Comparison of ENCODE assay signal across 20 cellular contexts in genomic region chr19:46650445-46650844, GRCh38. TPM values are rescaled to one million over a fixed set of nuclear protein-coding genes. Genes with fewer than 3 reads are reported as not detected.
A peak's percentile ranks its signal among the peaks of the same experiment; 100 is the strongest.
DNase-seq lines count a peak whose midpoint lies in the region; ATAC-seq, FAIRE-seq and TF ChIP-seq lines count a peak whose summit lies in the region.
"Had no signal": no experiment of that assay in that cellular context is flagged by ENCODE, and none has a peak within 500 bp of the region (broad histone marks: within the 10 kb centered on the region; RNA-seq: fewer than 3 reads in every experiment).

No MANE protein-coding gene starts in this region.

- H3K36me3 ChIP-seq in ascending aorta = peaks cover 26 to 34% of the 10 kb centered on the region in 2 donors

- peak overlapping the region; percentile 17 for H3K4me3 Mint-ChIP-seq in activated naive CD8-positive, alpha-beta T cell
- H3K4me3 Mint-ChIP-seq in activated naive CD8-positive, alpha-beta T cell treated with anti-CD3 and anti-CD28 coated beads, Interleukin-2, amount 50 U/mL, for 24 hours = no peak overlapping the region
- H3K4me3 Mint-ChIP-seq in nephron progenitor cell = peak overlapping the region; percentile 41

- H3K27me3 Mint-ChIP-seq in activated naive CD8-positive, alpha-beta T cell = peaks cover 26% of the 10 kb centered on the region
- H3K27me3 Mint-ChIP-seq in activated naive CD8-positive, alpha-beta T cell treated with anti-CD3 and anti-CD28 coated beads, Interleukin-2, amount 50 U/mL, for 24 hours = peaks cover 52% of the 10 kb centered on the region
- H3K27me3 Mint-ChIP-seq in nephron progenitor cell (ENCODE audit: low read depth, poor library complexity) = peaks cover 72% of the 10 kb centered on the region

- no peak overlapping the region for H3K4me3 ChIP-seq in ascending aorta
- H3K4me3 ChIP-seq: A549, GM12878 had no signal

- no peak for FAIRE-seq in RCC 7860 (lab: Jason Lieb, UNC)
- FAIRE-seq: A549, GM12878 had no signal

- ATAC-seq in activated naive CD8-positive, alpha-beta T cell treated with anti-CD3 and anti-CD28 coated beads, Interleukin-2, amount 50 U/mL, for 24 hours = no peak
- no peak for ATAC-seq in GM18870 (IDR thresholded peaks at IDR 0.05; ENCODE audit: unreplicated experiment)
- ATAC-seq: GM12878 had no signal

- no peaks in the 10 kb centered on the region for H3K9me3 Mint-ChIP-seq in activated naive CD8-positive, alpha-beta T cell (ENCODE audit: low read depth)
- peaks cover 4% of the 10 kb centered on the region for H3K9me3 Mint-ChIP-seq in activated naive CD8-positive, alpha-beta T cell treated with anti-CD3 and anti-CD28 coated beads, Interleukin-2, amount 50 U/mL, for 24 hours
- H3K9me3 Mint-ChIP-seq in nephron progenitor cell = peaks cover 41% of the 10 kb centered on the region

- peaks cover 21 to 38% of the 10 kb centered on the region in 2 donors for H3K4me1 ChIP-seq in ascending aorta
- H3K4me1 ChIP-seq: A549 had no signal

- no peak for DNase-seq in activated naive CD8-positive, alpha-beta T cell treated with anti-CD3 and anti-CD28 coated beads, Interleukin-2, amount 50 U/mL, for 24 hours
- no peak for DNase-seq in ascending aorta (ENCODE audit: low spot score in 2 of 2)
- no peak for DNase-seq in nephron progenitor cell
- DNase-seq in RCC 7860 (ENCODE audit: low spot score) = no peak
- no peak for DNase-seq in NCI-H187 treated with DMSO at 0.1 percent for 48 hours (lab: John Stamatoyannopoulos, UW)
- DNase-seq: Calu3; CD4-positive, alpha-beta memory T cell; GOT3; KBM-7; NCI-H1417; NCI-H187; NCI-H226; NCI-H524; OCI-M1; SHP77 treated with DMSO at 0.1 percent for 48 hours had no signal

- H3K36me3 Mint-ChIP-seq in activated naive CD8-positive, alpha-beta T cell = peaks cover 4% of the 10 kb centered on the region
- peaks cover 3% of the 10 kb centered on the region for H3K36me3 Mint-ChIP-seq in activated naive CD8-positive, alpha-beta T cell treated with anti-CD3 and anti-CD28 coated beads, Interleukin-2, amount 50 U/mL, for 24 hours (ENCODE audit: low read depth)
- peaks cover 62% of the 10 kb centered on the region for H3K36me3 Mint-ChIP-seq in nephron progenitor cell (ENCODE audit: low read depth)

- no peaks in the 10 kb centered on the region for H3K27me3 ChIP-seq in ascending aorta

- H3K27ac Mint-ChIP-seq in activated naive CD8-positive, alpha-beta T cell = no peak overlapping the region
- no peak overlapping the region for H3K27ac Mint-ChIP-seq in activated naive CD8-positive, alpha-beta T cell treated with anti-CD3 and anti-CD28 coated beads, Interleukin-2, amount 50 U/mL, for 24 hours
- H3K27ac Mint-ChIP-seq in nephron progenitor cell = no peak overlapping the region
- H3K27ac Mint-ChIP-seq: CD4-positive, alpha-beta memory T cell had no signal

- H3K9me3 ChIP-seq in ascending aorta = no peaks in the 10 kb centered on the region

- intact Hi-C loops in ascending aorta (cut with DNase I) = no loop called here

- TF ChIP-seq CTCF in ascending aorta (IDR thresholded peaks at IDR 0.05) = no peak
- TF ChIP-seq CTCF in nephron progenitor cell (IDR thresholded peaks at IDR 0.05) = no peak

- H3K4me1 Mint-ChIP-seq in activated naive CD8-positive, alpha-beta T cell (ENCODE audit: low read depth) = peaks cover 9% of the 10 kb centered on the region
- peaks cover 10% of the 10 kb centered on the region for H3K4me1 Mint-ChIP-seq in activated naive CD8-positive, alpha-beta T cell treated with anti-CD3 and anti-CD28 coated beads, Interleukin-2, amount 50 U/mL, for 24 hours
- H3K4me1 Mint-ChIP-seq in nephron progenitor cell = peaks cover 27% of the 10 kb centered on the region

- H3K27ac ChIP-seq in ascending aorta = peak overlapping the region; percentile 36 to 45
- H3K27ac ChIP-seq: A549 had no signal

RNA-seq across cellular contexts. Expression of gene DACT3, which starts 10.5 kb away (rescaled TPM):
- 104 TPM for total RNA-seq in ascending aorta
- total RNA-seq: Calu3; CD4-positive, alpha-beta memory T cell had no signal

RNA-seq across cellular contexts. Expression of gene GNG8, which starts 14.4 kb away (rescaled TPM):
- not detected for total RNA-seq in ascending aorta
- total RNA-seq: Calu3; CD4-positive, alpha-beta memory T cell; GM12878; RPMI7951 had no signal

RNA-seq across cellular contexts. Expression of gene PTGIR, which starts 25.6 kb away (rescaled TPM):
- total RNA-seq in ascending aorta = 120 TPM
- total RNA-seq: Calu3 had no signal

RNA-seq across cellular contexts. Expression of gene CALM3, which starts 49.3 kb away (rescaled TPM):
- 159 TPM for total RNA-seq in ascending aorta
